Comparison of ENCODE assay signal across 1 cellular context in genomic region chr12:6902448-6902847, GRCh38.
A peak's percentile ranks its signal among the peaks of the same experiment; 100 is the strongest.
TF ChIP-seq lines count a peak whose summit lies in the region.

No MANE protein-coding gene starts in this region.

TF ChIP-seq in HepG2, 621 proteins besides CTCF, POLR2A, EP300 and RAD21:
- TF ChIP-seq TOE1 (CRISPR knock-in tag; IDR thresholded peaks at IDR 0.05) (no peak), PRDM15 (CRISPR knock-in tag; IDR thresholded peaks at IDR 0.05) (0 out of 2 replicates have a peak, but pooled peaks have one; percentile 40), SIX1 (CRISPR knock-in tag; IDR thresholded peaks at IDR 0.05; ENCODE audit: borderline replicate concordance) (no peak), RFX3 (CRISPR knock-in tag; IDR thresholded peaks at IDR 0.05) (no peak)
